ENCODE assay signal across 8 cellular contexts in the genomic region with DNA sequence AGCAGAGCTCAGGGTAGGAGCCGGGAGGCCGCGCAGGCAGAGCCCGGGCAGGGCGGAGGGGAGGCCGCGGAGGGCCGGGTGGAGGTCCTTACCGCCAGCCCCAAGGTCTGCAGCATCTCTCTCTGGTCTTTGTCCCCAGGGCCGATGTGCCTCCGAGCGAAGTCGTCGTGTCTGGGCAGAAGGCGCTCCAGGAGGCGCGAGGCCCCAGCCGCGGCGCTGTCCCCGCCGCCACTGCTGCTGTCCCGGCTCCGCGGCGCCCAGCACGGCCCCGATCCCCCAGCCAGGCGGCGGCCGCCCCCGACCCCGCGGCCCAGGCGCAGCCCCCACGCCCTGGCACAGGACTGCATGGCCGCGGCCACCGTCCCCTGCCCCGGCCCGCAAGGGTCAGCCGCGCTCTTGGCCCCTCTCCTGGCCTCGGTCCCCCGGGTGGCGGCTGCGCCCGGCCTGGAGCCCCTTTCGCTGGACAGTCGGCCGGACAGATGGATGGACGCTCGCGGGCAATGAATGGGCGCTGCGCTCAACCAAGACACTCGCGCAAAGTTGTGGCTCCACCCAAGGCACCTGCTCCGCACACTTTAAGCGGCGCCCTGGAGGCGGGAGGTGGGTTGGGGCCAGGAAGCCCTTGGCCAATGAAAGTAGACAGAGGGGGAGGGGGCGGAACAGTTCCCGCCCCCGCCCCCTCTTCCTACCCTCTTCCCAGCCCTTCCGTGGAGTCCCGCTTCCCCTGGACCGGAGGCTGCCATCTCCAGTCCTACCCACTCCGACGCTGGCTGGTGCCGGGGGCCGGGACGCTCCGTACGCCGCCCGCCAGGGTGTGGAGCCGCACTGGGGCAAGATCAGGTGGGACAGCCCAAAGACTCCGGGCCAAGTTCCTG. TPM values are rescaled to one million over a fixed set of nuclear protein-coding genes. Genes with fewer than 3 reads are reported as not detected.
DNase-seq lines count a peak whose midpoint lies in the region; ATAC-seq and TF ChIP-seq lines count a peak whose summit lies in the region.

GLDC (minus strand) TSS at position 577 of the 875 bp plus-strand sequence; CDS start at position 347, 230 bp downstream.

- H3K9me3 ChIP-seq in endocrine pancreas (ENCODE audit: control insufficient read depth, low read length) = no peaks in the 10 kb centered on the region
- H3K9me3 ChIP-seq in mucosa of descending colon = no peaks in the 10 kb centered on the region

- CTCF ChIA-PET in HEK293T (lab: Yijun Ruan, JAX) = no interaction called here

- no peaks in the 10 kb centered on the region for H3K36me3 Mint-ChIP-seq in activated CD4-positive, alpha-beta T cell treated with anti-CD3 and anti-CD28 coated beads, Interleukin-2, amount 10 ng/mL, durations not matched to agents 24 days and 14 days (ENCODE audit: low read depth)

- no peaks in the 10 kb centered on the region for H3K4me1 ChIP-seq in endocrine pancreas (ENCODE audit: control insufficient read depth, insufficient read depth, low read length)
- peaks cover 10% of the 10 kb centered on the region for H3K4me1 ChIP-seq in mucosa of descending colon (ENCODE audit: low read depth)

- peak; percentile 90 for ATAC-seq in mucosa of descending colon

- H3K27ac Mint-ChIP-seq in activated CD4-positive, alpha-beta T cell treated with anti-CD3 and anti-CD28 coated beads, Interleukin-2, amount 10 ng/mL, durations not matched to agents 24 days and 14 days = no peak within 1 kb of the TSS

- H3K4me1 Mint-ChIP-seq in activated CD4-positive, alpha-beta T cell treated with anti-CD3 and anti-CD28 coated beads, Interleukin-2, amount 10 ng/mL, durations not matched to agents 24 days and 14 days = peaks cover 19% of the 10 kb centered on the region

- peaks cover 4% of the 10 kb centered on the region for H3K27me3 ChIP-seq in endocrine pancreas (ENCODE audit: control insufficient read depth, insufficient read depth, low read length)

- DNase-seq in HEK293T (ENCODE audit: extremely low spot score) = peak; percentile 83
- peak; percentile 63 for DNase-seq in NCI-H1694 treated with DMSO at 0.1 percent for 48 hours (lab: John Stamatoyannopoulos, UW)
- peak; percentile 81 for DNase-seq in activated CD4-positive, alpha-beta T cell treated with anti-CD3 and anti-CD28 coated beads, Interleukin-2, amount 10 ng/mL, durations not matched to agents 24 days and 14 days
- DNase-seq in mucosa of descending colon = peak; percentile 55 to 67 (median 64)
- DNase-seq in stimulated activated naive CD4-positive, alpha-beta T cell (lab: John Stamatoyannopoulos, UW) = peak in 5 of 6 experiments; percentile 9 to 40 (median 32)
- DNase-seq in GF-D8 (lab: John Stamatoyannopoulos, UW) = no peak

- intact Hi-C loops in activated CD4-positive, alpha-beta T cell treated with anti-CD3 and anti-CD28 coated beads, Interleukin-2, amount 10 ng/mL, durations not matched to agents 24 days and 14 days (cut with micrococcal nuclease) = loop anchor here (1.0 kb wide), 1 partner anchor 36 kb away; no protein-coding TSS in a partner anchor
- intact Hi-C loops in mucosa of descending colon (cut with DNase I, micrococcal nuclease) = no loop called here

- H3K9me3 Mint-ChIP-seq in activated CD4-positive, alpha-beta T cell treated with anti-CD3 and anti-CD28 coated beads, Interleukin-2, amount 10 ng/mL, durations not matched to agents 24 days and 14 days = no peaks in the 10 kb centered on the region

- TF ChIP-seq CTCF in mucosa of descending colon (IDR thresholded peaks at IDR 0.05) = no peak

- peak within 1 kb of the TSS; percentile 38 for H3K9ac ChIP-seq in endocrine pancreas (ENCODE audit: control insufficient read depth, insufficient read depth, low read length)

- H3K36me3 ChIP-seq in endocrine pancreas (ENCODE audit: control insufficient read depth, insufficient read depth, low read length) (no peaks in the 10 kb centered on the region), mucosa of descending colon (ENCODE audit: low read depth) (no peaks in the 10 kb centered on the region)

- POLR2A ChIA-PET in HEK293T (lab: Yijun Ruan, JAX) = interaction anchor here (0.9 to 1.4 kb wide), 4 partner anchors 14 to 36 kb away, joined by 3 to 8 read pairs (median 4); no protein-coding TSS in a partner anchor

- TF ChIP-seq POLR2A in GM15510 (IDR thresholded peaks at IDR 0.05; ENCODE audit: borderline replicate concordance, extremely low read depth, insufficient read length) = peak; percentile 84

- peaks cover 60% of the 10 kb centered on the region for H3K27me3 Mint-ChIP-seq in activated CD4-positive, alpha-beta T cell treated with anti-CD3 and anti-CD28 coated beads, Interleukin-2, amount 10 ng/mL, durations not matched to agents 24 days and 14 days

- H3K4me3 ChIP-seq in endocrine pancreas (ENCODE audit: control insufficient read depth, insufficient read depth, low read length) (peak within 1 kb of the TSS; percentile 54), mucosa of descending colon (no peak within 1 kb of the TSS)

- H3K4me3 Mint-ChIP-seq in activated CD4-positive, alpha-beta T cell treated with anti-CD3 and anti-CD28 coated beads, Interleukin-2, amount 10 ng/mL, durations not matched to agents 24 days and 14 days = peak within 1 kb of the TSS; percentile 84

TF ChIP-seq in HEK293T, 16 proteins besides CTCF, POLR2A, EP300 and RAD21:
- peak; percentile 80 for TF ChIP-seq L3MBTL2 (conservative IDR thresholded peaks at IDR 0.05)
- TF ChIP-seq SUZ12 (IDR thresholded peaks at IDR 0.05) = no peak

RNA-seq across cellular contexts. Expression of gene GLDC, which starts in this region (rescaled TPM):
- 0.73 and 1.1 TPM in 2 replicates for total RNA-seq in activated CD4-positive, alpha-beta T cell treated with anti-CD3 and anti-CD28 coated beads, Interleukin-2, amount 10 ng/mL, durations not matched to agents 24 days and 14 days
- total RNA-seq in mucosa of descending colon = under 1 TPM; 0.38 to 0.63 (median 0.58) TPM

Comparison
In these comparisons a context has a peak if more than half of its experiments do, and no peak if none do; other contexts are left out.
1. Peak in DNase-seq and ATAC-seq in mucosa of descending colon; RNA of the gene not detected or under 1 TPM.